28 cellular contexts compared by ENCODE assay signal in genomic region chr17:78105101-78105500, GRCh38. TPM values are rescaled to one million over a fixed set of nuclear protein-coding genes. Genes with fewer than 3 reads are reported as not detected.
"Had no signal": no experiment of that assay in that cellular context is flagged by ENCODE, and none has a peak within 500 bp of the region (broad histone marks: within the 10 kb centered on the region; RNA-seq: fewer than 3 reads in every experiment).

No MANE protein-coding gene starts in this region.

- DNase-seq: activated CD4-positive, alpha-beta T cell treated with anti-CD3 and anti-CD28 coated beads for 36 hours; activated CD4-positive, alpha-beta T cell treated with anti-CD3 and anti-CD28 coated beads, Interleukin-2, amount 50 U/mL, for 48 hours; activated gamma-delta T cell; adrenal gland; foreskin keratinocyte; glutamatergic neuron; hypothalamus; mucosa of descending colon; naive B cell; stimulated activated CD4-positive, alpha-beta T cell treated with anti-CD3 and anti-CD28 coated beads, Interleukin-4, amount 100 ng/mL, for 4 hours; upper lobe of right lung had no signal

- H3K27ac Mint-ChIP-seq: activated CD4-positive, alpha-beta T cell treated with anti-CD3 and anti-CD28 coated beads for 36 hours; memory B cell; naive B cell; stimulated activated memory B cell treated with anti-CD40 and anti-IgM and Interleukin-4, amounts not matched to agents 10 μg/mL and 1 μg/mL and 100 μg/mL, for 72 hours had no signal

- H3K27me3 Mint-ChIP-seq: activated CD4-positive, alpha-beta T cell treated with anti-CD3 and anti-CD28 coated beads for 36 hours; memory B cell; naive B cell; stimulated activated memory B cell treated with anti-CD40 and anti-IgM and Interleukin-4, amounts not matched to agents 10 μg/mL and 1 μg/mL and 100 μg/mL, for 72 hours had no signal

- H3K4me3 ChIP-seq: adrenal gland, breast epithelium, left lung, mucosa of descending colon, prostate gland, thoracic aorta, upper lobe of right lung had no signal

- H3K9me3 Mint-ChIP-seq: activated naive CD4-positive, alpha-beta T cell treated with anti-CD3 and anti-CD28 coated beads, Interleukin-2, amount 50 U/mL, for 72 hours; memory B cell; naive B cell; stimulated activated memory B cell treated with anti-CD40 and anti-IgM and Interleukin-4, amounts not matched to agents 10 μg/mL and 1 μg/mL and 100 μg/mL, for 72 hours had no signal

- H3K4me1 ChIP-seq: adrenal gland, breast epithelium, foreskin keratinocyte, left lung, prostate gland, upper lobe of right lung had no signal

- H3K4me1 Mint-ChIP-seq: memory B cell had no signal

- H3K9me3 ChIP-seq: adrenal gland, breast epithelium, left lung, mucosa of descending colon, prostate gland, thoracic aorta, upper lobe of right lung had no signal

- H3K4me3 Mint-ChIP-seq: activated CD4-positive, alpha-beta T cell treated with anti-CD3 and anti-CD28 coated beads for 36 hours; memory B cell; naive B cell; neural crest cell; stimulated activated memory B cell treated with anti-CD40 and anti-IgM and Interleukin-4, amounts not matched to agents 10 μg/mL and 1 μg/mL and 100 μg/mL, for 72 hours; WTC11 had no signal

- H3K27ac ChIP-seq: adrenal gland, breast epithelium, epithelial cell of prostate, foreskin keratinocyte, left lung, thoracic aorta, upper lobe of right lung had no signal

- H3K27me3 ChIP-seq: adrenal gland, breast epithelium, foreskin keratinocyte, left lung, upper lobe of right lung had no signal

- ATAC-seq: activated CD4-positive, alpha-beta T cell treated with anti-CD3 and anti-CD28 coated beads for 36 hours; activated naive CD4-positive, alpha-beta T cell treated with anti-CD3 and anti-CD28 coated beads, Interleukin-2, amount 50 U/mL, for 72 hours; foreskin keratinocyte; left lung; mucosa of descending colon; sciatic nerve; stimulated activated memory B cell treated with anti-CD40 and anti-IgM and Interleukin-4, amounts not matched to agents 10 μg/mL and 1 μg/mL and 100 μg/mL, for 72 hours; upper lobe of right lung; WTC11 had no signal

RNA-seq across cellular contexts. Expression of gene TMC8, which starts 25.5 kb away (rescaled TPM):
- total RNA-seq: fibroblast of lung had no signal

RNA-seq across cellular contexts. Expression of gene C17orf99, which starts 41.1 kb away (rescaled TPM):
- total RNA-seq: activated CD4-positive, alpha-beta T cell treated with anti-CD3 and anti-CD28 coated beads for 36 hours; activated naive CD4-positive, alpha-beta T cell treated with anti-CD3 and anti-CD28 coated beads, Interleukin-2, amount 50 U/mL, for 72 hours; adrenal gland; astrocyte; breast epithelium; chondrocyte; dermis microvascular lymphatic vessel endothelial cell; fibroblast of lung; left lung; mucosa of descending colon; neural crest cell; omental fat pad; prostate gland; T-helper 2 cell treated with Interferon-gamma antibody and Interleukin-4, amounts not matched to agents 100 ng/mL and 5 ng/mL, for 36 hours; thoracic aorta; upper lobe of right lung; WTC11 had no signal
- polyA plus RNA-seq: adrenal gland, fibroblast of lung had no signal
